ENCODE assay signal across 11 cellular contexts in genomic region chr3:124650798-124651197, GRCh38.
DNase-seq lines count a peak whose midpoint lies in the region; ATAC-seq, FAIRE-seq and TF ChIP-seq lines count a peak whose summit lies in the region.
"Had no signal": no experiment of that assay in that cellular context is flagged by ENCODE, and none has a peak within 500 bp of the region (broad histone marks: within the 10 kb centered on the region; RNA-seq: fewer than 3 reads in every experiment).

No MANE protein-coding gene starts in this region.

- no peak for TF ChIP-seq POLR2A in GM12891 (IDR thresholded peaks at IDR 0.05; ENCODE audit: low read depth, low read length)

- H3K9me3 Mint-ChIP-seq in activated naive CD8-positive, alpha-beta T cell treated with anti-CD3 and anti-CD28 coated beads, Interleukin-2, amount 10 ng/mL, durations not matched to agents 7 days and 5 days: peaks cover 6% of the 10 kb centered on the region
- no peaks in the 10 kb centered on the region for H3K9me3 Mint-ChIP-seq in chondrocyte (ENCODE audit: low read depth)

- WGBS in psoas muscle, 3 donors: 75 to 80% (median 80%) methylated on average over 4 of the region's 4 CpGs

- POLR2A ChIA-PET in activated naive CD8-positive, alpha-beta T cell treated with anti-CD3 and anti-CD28 coated beads, Interleukin-2, amount 10 ng/mL, durations not matched to agents 7 days and 5 days (lab: Charles Lee): interaction anchor here (2.0 to 2.5 kb wide), 2 partner anchors 11 to 17 kb away, joined by 5 to 9 read pairs; no protein-coding TSS in a partner anchor

- no peaks in the 10 kb centered on the region for H3K27me3 ChIP-seq in psoas muscle (ENCODE audit: insufficient read depth in 3 of 3, low read length in 2 of 3)

- no peaks in the 10 kb centered on the region for H3K9me3 ChIP-seq in psoas muscle

- H3K4me1 ChIP-seq in psoas muscle: peaks cover 17% of the 10 kb centered on the region

- H3K36me3 ChIP-seq in psoas muscle (ENCODE audit: insufficient read depth in 1 of 2, low read depth in 1 of 2): peaks cover 4 to 48% of the 10 kb centered on the region in 2 donors

- H3K27ac ChIP-seq in psoas muscle: no peak overlapping the region
- H3K27ac ChIP-seq: coronary artery had no signal

- intact Hi-C loops in psoas muscle (cut with DNase I): no loop called here

- H3K27ac Mint-ChIP-seq in activated naive CD8-positive, alpha-beta T cell treated with anti-CD3 and anti-CD28 coated beads, Interleukin-2, amount 10 ng/mL, durations not matched to agents 7 days and 5 days: peak overlapping the region; percentile 14
- no peak overlapping the region for H3K27ac Mint-ChIP-seq in chondrocyte (ENCODE audit: unreplicated experiment)

- H3K4me1 Mint-ChIP-seq in activated naive CD8-positive, alpha-beta T cell treated with anti-CD3 and anti-CD28 coated beads, Interleukin-2, amount 10 ng/mL, durations not matched to agents 7 days and 5 days: peaks cover 43% of the 10 kb centered on the region
- H3K4me1 Mint-ChIP-seq in chondrocyte (ENCODE audit: low read depth): no peaks in the 10 kb centered on the region

- H3K36me3 Mint-ChIP-seq in activated naive CD8-positive, alpha-beta T cell treated with anti-CD3 and anti-CD28 coated beads, Interleukin-2, amount 10 ng/mL, durations not matched to agents 7 days and 5 days: peaks cover 18% of the 10 kb centered on the region
- peaks cover 8% of the 10 kb centered on the region for H3K36me3 Mint-ChIP-seq in chondrocyte (ENCODE audit: low read depth)

- peak overlapping the region; percentile 7 for H3K4me3 Mint-ChIP-seq in activated naive CD8-positive, alpha-beta T cell treated with anti-CD3 and anti-CD28 coated beads, Interleukin-2, amount 10 ng/mL, durations not matched to agents 7 days and 5 days
- no peak overlapping the region for H3K4me3 Mint-ChIP-seq in chondrocyte (ENCODE audit: unreplicated experiment)

- peak; percentile 62 for ATAC-seq in GM19372 (IDR thresholded peaks at IDR 0.05; ENCODE audit: low read depth, unreplicated experiment)
- ATAC-seq in HG03095 (IDR thresholded peaks at IDR 0.05; ENCODE audit: unreplicated experiment): peak; percentile 66
- ATAC-seq in activated naive CD8-positive, alpha-beta T cell treated with anti-CD3 and anti-CD28 coated beads, Interleukin-2, amount 10 ng/mL, durations not matched to agents 7 days and 5 days (ENCODE audit: low read depth): peak; percentile 69
- ATAC-seq in psoas muscle: no peak

- TF ChIP-seq CTCF in chondrocyte (IDR thresholded peaks at IDR 0.05) (no peak), psoas muscle (IDR thresholded peaks at IDR 0.05) (no peak)

- no peak for DNase-seq in GM12891 (ENCODE audit: insufficient read length, low spot score)
- DNase-seq in activated naive CD8-positive, alpha-beta T cell treated with anti-CD3 and anti-CD28 coated beads, Interleukin-2, amount 10 ng/mL, durations not matched to agents 7 days and 5 days: no peak
- no peak for DNase-seq in chondrocyte (ENCODE audit: low spot score)
- DNase-seq in NCI-H526 treated with DMSO at 0.1 percent for 48 hours (lab: John Stamatoyannopoulos, UW): no peak
- DNase-seq in psoas muscle: no peak
- DNase-seq in NCI-H2171 treated with DMSO at 0.1 percent for 48 hours (lab: John Stamatoyannopoulos, UW): no peak
- DNase-seq: glutamatergic neuron, Right ventricle myocardium superior had no signal

- FAIRE-seq in GM12891 (lab: Jason Lieb, UNC): no peak

- peaks cover 2% of the 10 kb centered on the region for H3K27me3 Mint-ChIP-seq in activated naive CD8-positive, alpha-beta T cell treated with anti-CD3 and anti-CD28 coated beads, Interleukin-2, amount 10 ng/mL, durations not matched to agents 7 days and 5 days
- H3K27me3 Mint-ChIP-seq in chondrocyte (ENCODE audit: low read depth): no peaks in the 10 kb centered on the region

- H3K4me3 ChIP-seq in psoas muscle: no peak overlapping the region
- H3K4me3 ChIP-seq: coronary artery had no signal

TF ChIP-seq in GM12891, 5 proteins besides CTCF, POLR2A, EP300 and RAD21:
- TF ChIP-seq POU2F2 (IDR thresholded peaks at IDR 0.05; ENCODE audit: low read depth, low read length) (no peak; the same call in 1 of the 2 replicates), SPI1 (IDR thresholded peaks at IDR 0.05; ENCODE audit: low read depth, low read length) (peak; percentile 95)

Comparison
In these comparisons a context has a peak if more than half of its experiments do, and no peak if none do; other contexts are left out.
1. ATAC-seq: peak in GM19372 (single experiment), HG03095 (single experiment) and activated naive CD8-positive, alpha-beta T cell treated with anti-CD3 and anti-CD28 coated beads, Interleukin-2, amount 10 ng/mL, durations not matched to agents 7 days and 5 days (single experiment); none in psoas muscle (0 of 4).